1 cellular context compared by ENCODE assay signal in the genomic region with DNA sequence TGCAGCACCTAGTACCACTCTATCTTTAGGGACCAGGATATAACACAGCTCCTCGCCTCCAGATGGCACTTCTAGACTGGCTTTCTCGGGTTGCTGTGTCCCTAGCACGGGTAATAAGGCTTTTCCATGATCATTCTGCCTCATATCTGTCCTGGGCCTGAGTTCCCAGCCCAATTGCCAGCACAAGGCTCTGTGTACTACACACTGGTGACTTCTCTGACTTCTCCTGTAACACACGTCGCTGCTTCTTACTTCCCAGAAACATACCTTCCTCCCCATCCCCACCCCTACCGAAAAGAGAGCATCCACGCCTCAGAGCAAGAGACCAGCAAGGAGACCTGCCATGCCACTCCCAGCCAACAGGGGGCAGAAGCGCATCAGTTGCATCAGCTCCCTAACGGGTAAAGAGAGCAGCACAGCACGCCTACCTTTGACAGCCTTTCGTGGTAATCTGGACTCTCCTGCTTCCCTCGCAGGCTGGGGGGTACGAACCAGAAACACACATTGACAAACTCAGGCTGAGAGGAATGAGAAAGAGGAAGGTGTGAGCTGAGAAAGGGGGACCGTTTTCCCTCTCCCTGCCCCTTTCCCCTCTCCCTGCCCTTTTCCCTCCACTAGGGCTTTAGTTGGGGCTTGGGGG.
TF ChIP-seq lines count a peak whose summit lies in the region.

No MANE protein-coding gene starts in this region.

TF ChIP-seq in K562, 482 proteins besides CTCF, POLR2A, EP300 and RAD21 (continued from another document and continues in another):
- TF ChIP-seq ZNF408 (CRISPR knock-in tag; IDR thresholded peaks at IDR 0.05; ENCODE audit: low read depth) (no peak), EP400 (IDR thresholded peaks at IDR 0.05) (peak; percentile 90), HDAC2 (IDR thresholded peaks at IDR 0.05) (peak; percentile 72; the same call in 1 of the 2 replicates), ARID1B (IDR thresholded peaks at IDR 0.05) (peak; percentile 54; the same call in 1 of the 2 replicates), NCOA4 (IDR thresholded peaks at IDR 0.05; ENCODE audit: partially characterized antibody) (no peak), NFXL1 (CRISPR knock-in tag; IDR thresholded peaks at IDR 0.05) (no peak), KDM1A (IDR thresholded peaks at IDR 0.05) (peak; percentile 23 to 56; a peak in 2 of 4 replicates), ZFPM2 (CRISPR knock-in tag; IDR thresholded peaks at IDR 0.05) (no peak), MAZ (CRISPR knock-in tag; conservative IDR thresholded peaks at IDR 0.05 in 1 of 2, IDR thresholded peaks at IDR 0.05 in 1 of 2) (peak; percentile 38 to 85; a peak in 2 of 4 replicates), SRF (CRISPR knock-in tag; IDR thresholded peaks at IDR 0.05) (peak in 1 of 2 experiments; percentile 36; a peak in 1 of 4 replicates), BCOR (IDR thresholded peaks at IDR 0.05) (0 out of 2 replicates have a peak, but pooled peaks have one; percentile 43), FOXP1 (CRISPR knock-in tag; IDR thresholded peaks at IDR 0.05) (no peak; the same call in 1 of the 2 replicates), ZEB2 (IDR thresholded peaks at IDR 0.05) (peak; percentile 79), CEBPG (CRISPR knock-in tag; IDR thresholded peaks at IDR 0.05) (peak; percentile 99), CEBPG (tag; conservative IDR thresholded peaks at IDR 0.05 in 1 of 2, IDR thresholded peaks at IDR 0.05 in 1 of 2) (peak; percentile 83), HMGN3 (IDR thresholded peaks at IDR 0.05; ENCODE audit: borderline replicate concordance, extremely low read depth, insufficient read length, low read depth, low read length) (no peak), PHB (CRISPR knock-in tag; IDR thresholded peaks at IDR 0.05) (no peak), XRCC5 (IDR thresholded peaks at IDR 0.05; ENCODE audit: low read depth, low read length) (peak; percentile 94; the same call in 1 of the 2 replicates), SMC3 (conservative IDR thresholded peaks at IDR 0.05; ENCODE audit: insufficient read depth, low read depth, low read length) (peak; percentile 88), E2F3 (CRISPR knock-in tag; IDR thresholded peaks at IDR 0.05) (no peak), ZFP36 (IDR thresholded peaks at IDR 0.05; ENCODE audit: low read depth, low read length, partially characterized antibody) (peak; percentile 59), SP1 (CRISPR knock-in tag; IDR thresholded peaks at IDR 0.05) (peak; percentile 61; the same call in 1 of the 2 replicates), RBM15 (IDR thresholded peaks at IDR 0.05; ENCODE audit: insufficient read depth, low read length) (no peak), SMARCC2 (IDR thresholded peaks at IDR 0.05; ENCODE audit: low read depth) (0 out of 2 replicates have a peak, but pooled peaks have one; percentile 24), ZNF217 (CRISPR knock-in tag; IDR thresholded peaks at IDR 0.05) (no peak), ZNF77 (CRISPR knock-in tag; IDR thresholded peaks at IDR 0.05) (no peak), NFRKB (IDR thresholded peaks at IDR 0.05; ENCODE audit: low read depth) (peak; percentile 54; the same call in 1 of the 2 replicates), SPI1 (IDR thresholded peaks at IDR 0.05; ENCODE audit: borderline replicate concordance, low read depth, low read length) (no peak), BHLHE40 (IDR thresholded peaks at IDR 0.05; ENCODE audit: low read length) (peak; percentile 49; the same call in 1 of the 2 replicates)
- TF ChIP-seq, protein P1, sequence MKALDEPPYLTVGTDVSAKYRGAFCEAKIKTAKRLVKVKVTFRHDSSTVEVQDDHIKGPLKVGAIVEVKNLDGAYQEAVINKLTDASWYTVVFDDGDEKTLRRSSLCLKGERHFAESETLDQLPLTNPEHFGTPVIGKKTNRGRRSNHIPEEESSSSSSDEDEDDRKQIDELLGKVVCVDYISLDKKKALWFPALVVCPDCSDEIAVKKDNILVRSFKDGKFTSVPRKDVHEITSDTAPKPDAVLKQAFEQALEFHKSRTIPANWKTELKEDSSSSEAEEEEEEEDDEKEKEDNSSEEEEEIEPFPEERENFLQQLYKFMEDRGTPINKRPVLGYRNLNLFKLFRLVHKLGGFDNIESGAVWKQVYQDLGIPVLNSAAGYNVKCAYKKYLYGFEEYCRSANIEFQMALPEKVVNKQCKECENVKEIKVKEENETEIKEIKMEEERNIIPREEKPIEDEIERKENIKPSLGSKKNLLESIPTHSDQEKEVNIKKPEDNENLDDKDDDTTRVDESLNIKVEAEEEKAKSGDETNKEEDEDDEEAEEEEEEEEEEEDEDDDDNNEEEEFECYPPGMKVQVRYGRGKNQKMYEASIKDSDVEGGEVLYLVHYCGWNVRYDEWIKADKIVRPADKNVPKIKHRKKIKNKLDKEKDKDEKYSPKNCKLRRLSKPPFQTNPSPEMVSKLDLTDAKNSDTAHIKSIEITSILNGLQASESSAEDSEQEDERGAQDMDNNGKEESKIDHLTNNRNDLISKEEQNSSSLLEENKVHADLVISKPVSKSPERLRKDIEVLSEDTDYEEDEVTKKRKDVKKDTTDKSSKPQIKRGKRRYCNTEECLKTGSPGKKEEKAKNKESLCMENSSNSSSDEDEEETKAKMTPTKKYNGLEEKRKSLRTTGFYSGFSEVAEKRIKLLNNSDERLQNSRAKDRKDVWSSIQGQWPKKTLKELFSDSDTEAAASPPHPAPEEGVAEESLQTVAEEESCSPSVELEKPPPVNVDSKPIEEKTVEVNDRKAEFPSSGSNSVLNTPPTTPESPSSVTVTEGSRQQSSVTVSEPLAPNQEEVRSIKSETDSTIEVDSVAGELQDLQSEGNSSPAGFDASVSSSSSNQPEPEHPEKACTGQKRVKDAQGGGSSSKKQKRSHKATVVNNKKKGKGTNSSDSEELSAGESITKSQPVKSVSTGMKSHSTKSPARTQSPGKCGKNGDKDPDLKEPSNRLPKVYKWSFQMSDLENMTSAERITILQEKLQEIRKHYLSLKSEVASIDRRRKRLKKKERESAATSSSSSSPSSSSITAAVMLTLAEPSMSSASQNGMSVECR (CRISPR knock-in tag; IDR thresholded peaks at IDR 0.05) = no peak
- TF ChIP-seq, protein P2, sequence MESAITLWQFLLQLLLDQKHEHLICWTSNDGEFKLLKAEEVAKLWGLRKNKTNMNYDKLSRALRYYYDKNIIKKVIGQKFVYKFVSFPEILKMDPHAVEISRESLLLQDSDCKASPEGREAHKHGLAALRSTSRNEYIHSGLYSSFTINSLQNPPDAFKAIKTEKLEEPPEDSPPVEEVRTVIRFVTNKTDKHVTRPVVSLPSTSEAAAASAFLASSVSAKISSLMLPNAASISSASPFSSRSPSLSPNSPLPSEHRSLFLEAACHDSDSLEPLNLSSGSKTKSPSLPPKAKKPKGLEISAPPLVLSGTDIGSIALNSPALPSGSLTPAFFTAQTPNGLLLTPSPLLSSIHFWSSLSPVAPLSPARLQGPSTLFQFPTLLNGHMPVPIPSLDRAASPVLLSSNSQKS (CRISPR knock-in tag; IDR thresholded peaks at IDR 0.05) = no peak
- TF ChIP-seq, protein P3, sequence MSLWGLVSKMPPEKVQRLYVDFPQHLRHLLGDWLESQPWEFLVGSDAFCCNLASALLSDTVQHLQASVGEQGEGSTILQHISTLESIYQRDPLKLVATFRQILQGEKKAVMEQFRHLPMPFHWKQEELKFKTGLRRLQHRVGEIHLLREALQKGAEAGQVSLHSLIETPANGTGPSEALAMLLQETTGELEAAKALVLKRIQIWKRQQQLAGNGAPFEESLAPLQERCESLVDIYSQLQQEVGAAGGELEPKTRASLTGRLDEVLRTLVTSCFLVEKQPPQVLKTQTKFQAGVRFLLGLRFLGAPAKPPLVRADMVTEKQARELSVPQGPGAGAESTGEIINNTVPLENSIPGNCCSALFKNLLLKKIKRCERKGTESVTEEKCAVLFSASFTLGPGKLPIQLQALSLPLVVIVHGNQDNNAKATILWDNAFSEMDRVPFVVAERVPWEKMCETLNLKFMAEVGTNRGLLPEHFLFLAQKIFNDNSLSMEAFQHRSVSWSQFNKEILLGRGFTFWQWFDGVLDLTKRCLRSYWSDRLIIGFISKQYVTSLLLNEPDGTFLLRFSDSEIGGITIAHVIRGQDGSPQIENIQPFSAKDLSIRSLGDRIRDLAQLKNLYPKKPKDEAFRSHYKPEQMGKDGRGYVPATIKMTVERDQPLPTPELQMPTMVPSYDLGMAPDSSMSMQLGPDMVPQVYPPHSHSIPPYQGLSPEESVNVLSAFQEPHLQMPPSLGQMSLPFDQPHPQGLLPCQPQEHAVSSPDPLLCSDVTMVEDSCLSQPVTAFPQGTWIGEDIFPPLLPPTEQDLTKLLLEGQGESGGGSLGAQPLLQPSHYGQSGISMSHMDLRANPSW (CRISPR knock-in tag; IDR thresholded peaks at IDR 0.05) = peak; percentile 58; the same call in 1 of the 2 replicates
- TF ChIP-seq, protein P4, sequence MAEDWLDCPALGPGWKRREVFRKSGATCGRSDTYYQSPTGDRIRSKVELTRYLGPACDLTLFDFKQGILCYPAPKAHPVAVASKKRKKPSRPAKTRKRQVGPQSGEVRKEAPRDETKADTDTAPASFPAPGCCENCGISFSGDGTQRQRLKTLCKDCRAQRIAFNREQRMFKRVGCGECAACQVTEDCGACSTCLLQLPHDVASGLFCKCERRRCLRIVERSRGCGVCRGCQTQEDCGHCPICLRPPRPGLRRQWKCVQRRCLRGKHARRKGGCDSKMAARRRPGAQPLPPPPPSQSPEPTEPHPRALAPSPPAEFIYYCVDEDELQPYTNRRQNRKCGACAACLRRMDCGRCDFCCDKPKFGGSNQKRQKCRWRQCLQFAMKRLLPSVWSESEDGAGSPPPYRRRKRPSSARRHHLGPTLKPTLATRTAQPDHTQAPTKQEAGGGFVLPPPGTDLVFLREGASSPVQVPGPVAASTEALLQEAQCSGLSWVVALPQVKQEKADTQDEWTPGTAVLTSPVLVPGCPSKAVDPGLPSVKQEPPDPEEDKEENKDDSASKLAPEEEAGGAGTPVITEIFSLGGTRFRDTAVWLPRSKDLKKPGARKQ (CRISPR knock-in tag; IDR thresholded peaks at IDR 0.05) = no peak
- TF ChIP-seq, protein P5, sequence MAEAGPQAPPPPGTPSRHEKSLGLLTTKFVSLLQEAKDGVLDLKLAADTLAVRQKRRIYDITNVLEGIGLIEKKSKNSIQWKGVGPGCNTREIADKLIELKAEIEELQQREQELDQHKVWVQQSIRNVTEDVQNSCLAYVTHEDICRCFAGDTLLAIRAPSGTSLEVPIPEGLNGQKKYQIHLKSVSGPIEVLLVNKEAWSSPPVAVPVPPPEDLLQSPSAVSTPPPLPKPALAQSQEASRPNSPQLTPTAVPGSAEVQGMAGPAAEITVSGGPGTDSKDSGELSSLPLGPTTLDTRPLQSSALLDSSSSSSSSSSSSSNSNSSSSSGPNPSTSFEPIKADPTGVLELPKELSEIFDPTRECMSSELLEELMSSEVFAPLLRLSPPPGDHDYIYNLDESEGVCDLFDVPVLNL (CRISPR knock-in tag; IDR thresholded peaks at IDR 0.05; ENCODE audit: low read depth) = no peak
- TF ChIP-seq, protein P6, sequence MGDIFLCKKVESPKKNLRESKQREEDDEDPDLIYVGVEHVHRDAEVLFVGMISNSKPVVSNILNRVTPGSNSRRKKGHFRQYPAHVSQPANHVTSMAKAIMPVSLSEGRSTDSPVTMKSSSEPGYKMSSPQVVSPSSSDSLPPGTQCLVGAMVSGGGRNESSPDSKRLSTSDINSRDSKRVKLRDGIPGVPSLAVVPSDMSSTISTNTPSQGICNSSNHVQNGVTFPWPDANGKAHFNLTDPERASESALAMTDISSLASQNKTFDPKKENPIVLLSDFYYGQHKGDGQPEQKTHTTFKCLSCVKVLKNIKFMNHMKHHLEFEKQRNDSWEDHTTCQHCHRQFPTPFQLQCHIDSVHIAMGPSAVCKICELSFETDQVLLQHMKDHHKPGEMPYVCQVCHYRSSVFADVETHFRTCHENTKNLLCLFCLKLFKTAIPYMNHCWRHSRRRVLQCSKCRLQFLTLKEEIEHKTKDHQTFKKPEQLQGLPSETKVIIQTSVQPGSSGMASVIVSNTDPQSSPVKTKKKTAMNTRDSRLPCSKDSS (IDR thresholded peaks at IDR 0.05; ENCODE audit: low read depth, partially characterized antibody) = no peak
- TF ChIP-seq, protein P7, sequence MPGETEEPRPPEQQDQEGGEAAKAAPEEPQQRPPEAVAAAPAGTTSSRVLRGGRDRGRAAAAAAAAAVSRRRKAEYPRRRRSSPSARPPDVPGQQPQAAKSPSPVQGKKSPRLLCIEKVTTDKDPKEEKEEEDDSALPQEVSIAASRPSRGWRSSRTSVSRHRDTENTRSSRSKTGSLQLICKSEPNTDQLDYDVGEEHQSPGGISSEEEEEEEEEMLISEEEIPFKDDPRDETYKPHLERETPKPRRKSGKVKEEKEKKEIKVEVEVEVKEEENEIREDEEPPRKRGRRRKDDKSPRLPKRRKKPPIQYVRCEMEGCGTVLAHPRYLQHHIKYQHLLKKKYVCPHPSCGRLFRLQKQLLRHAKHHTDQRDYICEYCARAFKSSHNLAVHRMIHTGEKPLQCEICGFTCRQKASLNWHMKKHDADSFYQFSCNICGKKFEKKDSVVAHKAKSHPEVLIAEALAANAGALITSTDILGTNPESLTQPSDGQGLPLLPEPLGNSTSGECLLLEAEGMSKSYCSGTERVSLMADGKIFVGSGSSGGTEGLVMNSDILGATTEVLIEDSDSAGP (CRISPR knock-in tag; IDR thresholded peaks at IDR 0.05) = peak; percentile 55; the same call in 1 of the 2 replicates
- TF ChIP-seq, protein P8, sequence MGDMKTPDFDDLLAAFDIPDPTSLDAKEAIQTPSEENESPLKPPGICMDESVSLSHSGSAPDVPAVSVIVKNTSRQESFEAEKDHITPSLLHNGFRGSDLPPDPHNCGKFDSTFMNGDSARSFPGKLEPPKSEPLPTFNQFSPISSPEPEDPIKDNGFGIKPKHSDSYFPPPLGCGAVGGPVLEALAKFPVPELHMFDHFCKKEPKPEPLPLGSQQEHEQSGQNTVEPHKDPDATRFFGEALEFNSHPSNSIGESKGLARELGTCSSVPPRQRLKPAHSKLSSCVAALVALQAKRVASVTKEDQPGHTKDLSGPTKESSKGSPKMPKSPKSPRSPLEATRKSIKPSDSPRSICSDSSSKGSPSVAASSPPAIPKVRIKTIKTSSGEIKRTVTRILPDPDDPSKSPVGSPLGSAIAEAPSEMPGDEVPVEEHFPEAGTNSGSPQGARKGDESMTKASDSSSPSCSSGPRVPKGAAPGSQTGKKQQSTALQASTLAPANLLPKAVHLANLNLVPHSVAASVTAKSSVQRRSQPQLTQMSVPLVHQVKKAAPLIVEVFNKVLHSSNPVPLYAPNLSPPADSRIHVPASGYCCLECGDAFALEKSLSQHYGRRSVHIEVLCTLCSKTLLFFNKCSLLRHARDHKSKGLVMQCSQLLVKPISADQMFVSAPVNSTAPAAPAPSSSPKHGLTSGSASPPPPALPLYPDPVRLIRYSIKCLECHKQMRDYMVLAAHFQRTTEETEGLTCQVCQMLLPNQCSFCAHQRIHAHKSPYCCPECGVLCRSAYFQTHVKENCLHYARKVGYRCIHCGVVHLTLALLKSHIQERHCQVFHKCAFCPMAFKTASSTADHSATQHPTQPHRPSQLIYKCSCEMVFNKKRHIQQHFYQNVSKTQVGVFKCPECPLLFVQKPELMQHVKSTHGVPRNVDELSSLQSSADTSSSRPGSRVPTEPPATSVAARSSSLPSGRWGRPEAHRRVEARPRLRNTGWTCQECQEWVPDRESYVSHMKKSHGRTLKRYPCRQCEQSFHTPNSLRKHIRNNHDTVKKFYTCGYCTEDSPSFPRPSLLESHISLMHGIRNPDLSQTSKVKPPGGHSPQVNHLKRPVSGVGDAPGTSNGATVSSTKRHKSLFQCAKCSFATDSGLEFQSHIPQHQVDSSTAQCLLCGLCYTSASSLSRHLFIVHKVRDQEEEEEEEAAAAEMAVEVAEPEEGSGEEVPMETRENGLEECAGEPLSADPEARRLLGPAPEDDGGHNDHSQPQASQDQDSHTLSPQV (IDR thresholded peaks at IDR 0.05) = peak; percentile 76
- TF ChIP-seq, protein P9, sequence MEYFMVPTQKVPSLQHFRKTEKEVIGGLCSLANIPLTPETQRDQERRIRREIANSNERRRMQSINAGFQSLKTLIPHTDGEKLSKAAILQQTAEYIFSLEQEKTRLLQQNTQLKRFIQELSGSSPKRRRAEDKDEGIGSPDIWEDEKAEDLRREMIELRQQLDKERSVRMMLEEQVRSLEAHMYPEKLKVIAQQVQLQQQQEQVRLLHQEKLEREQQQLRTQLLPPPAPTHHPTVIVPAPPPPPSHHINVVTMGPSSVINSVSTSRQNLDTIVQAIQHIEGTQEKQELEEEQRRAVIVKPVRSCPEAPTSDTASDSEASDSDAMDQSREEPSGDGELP (CRISPR knock-in tag; IDR thresholded peaks at IDR 0.05; ENCODE audit: borderline replicate concordance) = peak; percentile 73; the same call in 1 of the 2 replicates
